Comparison of ENCODE assay signal across 19 cellular contexts in the genomic region with DNA sequence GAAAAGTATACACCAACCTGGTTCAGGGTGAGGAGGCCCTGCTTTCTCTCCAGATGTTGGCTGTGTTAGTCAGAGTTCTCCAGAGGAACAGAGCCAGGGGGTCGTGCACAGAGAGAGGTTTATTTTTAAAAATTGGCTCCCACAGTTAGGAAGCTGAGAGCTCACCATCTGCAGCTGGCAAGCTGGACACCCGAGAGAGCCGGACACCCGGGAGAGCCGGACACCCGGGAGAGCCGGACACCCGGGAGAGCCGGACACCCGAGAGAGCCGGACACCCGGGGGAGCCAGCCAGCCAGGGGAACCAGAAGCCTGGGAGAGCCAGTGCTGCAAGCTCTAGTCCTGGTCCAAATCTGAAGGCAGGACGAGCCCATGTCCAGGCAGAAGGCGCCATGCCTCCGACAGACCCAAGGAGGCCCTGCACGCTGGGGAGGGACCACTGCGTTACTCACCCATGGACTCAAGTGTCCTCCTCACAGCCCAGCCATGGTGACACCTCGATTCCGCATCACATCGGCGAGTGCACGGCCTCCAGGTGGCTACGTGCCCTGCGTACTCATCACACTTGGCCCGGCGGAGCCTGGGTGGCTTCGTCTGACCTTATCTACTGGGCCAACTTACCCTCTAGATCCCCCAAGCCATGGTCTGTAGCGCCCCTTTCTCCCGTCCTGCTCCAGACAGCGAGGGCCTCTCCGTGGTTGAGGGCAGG.
DNase-seq lines count a peak whose midpoint lies in the region; ATAC-seq and TF ChIP-seq lines count a peak whose summit lies in the region.
"Had no signal": no experiment of that assay in that cellular context is flagged by ENCODE, and none has a peak within 500 bp of the region (broad histone marks: within the 10 kb centered on the region; RNA-seq: fewer than 3 reads in every experiment).

No MANE protein-coding gene starts in this region.

- no peak overlapping the region for H3K9ac ChIP-seq in BLaER1
- H3K9ac ChIP-seq: KMS-11 had no signal

- TF ChIP-seq CTCF in chondrocyte (IDR thresholded peaks at IDR 0.05) (no peak), stomach (IDR thresholded peaks at IDR 0.05) (no peak)

- H3K4me3 ChIP-seq in BLaER1 (no peak overlapping the region), stomach (no peak overlapping the region)
- H3K4me3 ChIP-seq: SJSA1 had no signal

- 71 to 80% (median 73%) methylated on average over 24 to 31 of the region's 31 CpGs for WGBS in stomach, 5 donors

- H3K4me1 ChIP-seq in BLaER1: peaks cover 55% of the 10 kb centered on the region
- H3K4me1 ChIP-seq in stomach: peaks cover 0 to 13% (median 7%) of the 10 kb centered on the region in 4 donors
- H3K4me1 ChIP-seq: SJSA1 had no signal

- H3K27me3 ChIP-seq in BLaER1: peaks cover 84% of the 10 kb centered on the region
- H3K27me3 ChIP-seq in stomach: peaks cover 0 to 95% (median 47%) of the 10 kb centered on the region in 3 donors

- H3K9me3 ChIP-seq in BLaER1 (peaks cover 7% of the 10 kb centered on the region; the same call in 1 of the 2 replicates), stomach (peaks cover 0 to 9% (median 6%) of the 10 kb centered on the region in 4 donors)
- H3K9me3 ChIP-seq: SJSA1 had no signal

- H3K27ac Mint-ChIP-seq in chondrocyte (ENCODE audit: unreplicated experiment): no peak overlapping the region
- H3K27ac Mint-ChIP-seq: CD8-positive, alpha-beta T cell had no signal

- ATAC-seq in HG02970 (IDR thresholded peaks at IDR 0.05; ENCODE audit: low FRiP score, unreplicated experiment): no peak
- no peak for ATAC-seq in GM19397 (IDR thresholded peaks at IDR 0.05; ENCODE audit: unreplicated experiment)
- ATAC-seq: CD8-positive, alpha-beta T cell; Right ventricle myocardium inferior had no signal

- no peaks in the 10 kb centered on the region for H3K36me3 Mint-ChIP-seq in chondrocyte (ENCODE audit: low read depth)
- H3K36me3 Mint-ChIP-seq: CD8-positive, alpha-beta T cell had no signal

- TF ChIP-seq EP300 in stomach (IDR thresholded peaks at IDR 0.05): no peak

- H3K4me2 ChIP-seq in BLaER1: peak overlapping the region; percentile 75
- H3K4me2 ChIP-seq: KMS-11 had no signal

- peaks cover 35% of the 10 kb centered on the region for H4K20me1 ChIP-seq in BLaER1

- intact Hi-C loops in stomach (cut with DNase I; ENCODE audit: low total_unique reads): no loop called here

- H3K9me3 Mint-ChIP-seq in chondrocyte (ENCODE audit: low read depth): peaks cover 11% of the 10 kb centered on the region
- H3K9me3 Mint-ChIP-seq: CD8-positive, alpha-beta T cell had no signal

- H3K27ac ChIP-seq in BLaER1: no peak overlapping the region
- H3K27ac ChIP-seq in stomach: no peak overlapping the region
- H3K27ac ChIP-seq: KMS-11, SJSA1 had no signal

- no peak for TF ChIP-seq POLR2A in stomach (IDR thresholded peaks at IDR 0.05)

- H3K36me3 ChIP-seq in BLaER1 (no peaks in the 10 kb centered on the region), stomach (no peaks in the 10 kb centered on the region)
- H3K36me3 ChIP-seq: SJSA1 had no signal

- no peaks in the 10 kb centered on the region for H3K4me1 Mint-ChIP-seq in chondrocyte (ENCODE audit: low read depth)

- DNase-seq in COLO668 (lab: John Stamatoyannopoulos, UW; ENCODE audit: unreplicated experiment) (peak; percentile 35), chondrocyte (ENCODE audit: low spot score) (peak; percentile 85), stomach (peak; percentile 13), NCI-H2107 (lab: John Stamatoyannopoulos, UW) (no peak)
- DNase-seq: Calu3, GOT3, IMR-90, NCI-H1105, NCI-H146, NCI-H2029, NCI-H526 treated with DMSO at 0.1 percent for 48 hours, OCI-M1 had no signal

- no peak overlapping the region for H3K4me3 Mint-ChIP-seq in chondrocyte (ENCODE audit: unreplicated experiment)
- H3K4me3 Mint-ChIP-seq: CD8-positive, alpha-beta T cell had no signal

- peaks cover 57% of the 10 kb centered on the region for H3K27me3 Mint-ChIP-seq in chondrocyte (ENCODE audit: low read depth)
